Comparison of ENCODE assay signal across 8 cellular contexts in genomic region chr7:39413866-39414668, GRCh38.
A peak's percentile ranks its signal among the peaks of the same experiment; 100 is the strongest.
DNase-seq lines count a peak whose midpoint lies in the region; ATAC-seq, FAIRE-seq and TF ChIP-seq lines count a peak whose summit lies in the region.

No MANE protein-coding gene starts in this region.

- FAIRE-seq in small intestine (lab: Jason Lieb, UNC), result no peak

- DNase-seq in Caki2 (ENCODE audit: low read depth) (peak; percentile 54), SHP77 treated with DMSO at 0.1 percent for 48 hours (lab: John Stamatoyannopoulos, UW) (peak; percentile 35), astrocyte of the cerebellum (ENCODE audit: low read depth) (no peak), small intestine (peak; percentile 49), NCI-H510A (lab: John Stamatoyannopoulos, UW) (no peak)

- 0 to 1% (median 1%) methylated on average over 54 to 55 of the region's 55 CpGs for WGBS in small intestine, 3 donors

- ATAC-seq in GM19397 (IDR thresholded peaks at IDR 0.05; ENCODE audit: unreplicated experiment) (peak; percentile 90), HG03439 (IDR thresholded peaks at IDR 0.05; ENCODE audit: unreplicated experiment) (peak; percentile 88)

- H3K27ac ChIP-seq in iPS-18a (ENCODE audit: low read length) (no peak overlapping the region), small intestine (ENCODE audit: low read depth in 1 of 2, low read length in 1 of 2) (no peak overlapping the region)

- H3K4me3 ChIP-seq in astrocyte of the cerebellum (ENCODE audit: low read depth, low read length) (peak overlapping the region; percentile 54), iPS-18a (ENCODE audit: low read length) (peak overlapping the region; percentile 73), small intestine (ENCODE audit: low read depth in 1 of 2, low read length in 2 of 2) (peak overlapping the region; percentile 40 to 41)

- H3K36me3 ChIP-seq in iPS-18a (ENCODE audit: control insufficient read depth, low read depth, low read length) (no peaks in the 10 kb centered on the region), small intestine (ENCODE audit: control insufficient read depth in 2 of 2, insufficient read depth in 2 of 2, low read length in 2 of 2) (no peaks in the 10 kb centered on the region)

- H3K9ac ChIP-seq in iPS-18a (ENCODE audit: low read length), result peak overlapping the region; percentile 24

- H3K27me3 ChIP-seq in iPS-18a (ENCODE audit: control insufficient read depth, insufficient read depth, low read length), result no peaks in the 10 kb centered on the region
- peaks cover 0 to 4% of the 10 kb centered on the region in 2 donors for H3K27me3 ChIP-seq in small intestine (ENCODE audit: control insufficient read depth in 2 of 2, insufficient read depth in 2 of 2, low read length in 2 of 2)

- H3K4me1 ChIP-seq in iPS-18a (ENCODE audit: control insufficient read depth, low read depth, low read length) (no peaks in the 10 kb centered on the region), small intestine (ENCODE audit: control insufficient read depth in 2 of 2, insufficient read depth in 1 of 2, low read depth in 1 of 2, low read length in 1 of 2) (no peaks in the 10 kb centered on the region)

- in situ Hi-C loops in Caki2 (cut with HindIII; ENCODE audit: low pct_unique_long_range_greater_than_20kb, low sequenced_read_pairs) (no loop called here), astrocyte of the cerebellum (cut with HindIII; ENCODE audit: low sequenced_read_pairs) (no loop called here)

- H3K9me3 ChIP-seq in iPS-18a (ENCODE audit: control insufficient read depth, low read depth, low read length), result no peaks in the 10 kb centered on the region
- no peaks in the 10 kb centered on the region for H3K9me3 ChIP-seq in small intestine (ENCODE audit: control insufficient read depth, low read depth)

- TF ChIP-seq CTCF in astrocyte of the cerebellum (IDR thresholded peaks at IDR 0.05; ENCODE audit: low read depth, low read length, missing control alignments), result peak; percentile 18

Comparison
In these comparisons a context has a peak if more than half of its experiments do, and no peak if none do; other contexts are left out.
1. DNase-seq: peak in Caki2 (single experiment), SHP77 treated with DMSO at 0.1 percent for 48 hours (single experiment) and small intestine (single experiment); none in astrocyte of the cerebellum (single experiment) and NCI-H510A (single experiment).
2. Peak in every context shown above with its lines, with median percentiles within 50 percentile points of each other: H3K4me3 ChIP-seq.